39 cellular contexts compared by ENCODE assay signal in the genomic region with DNA sequence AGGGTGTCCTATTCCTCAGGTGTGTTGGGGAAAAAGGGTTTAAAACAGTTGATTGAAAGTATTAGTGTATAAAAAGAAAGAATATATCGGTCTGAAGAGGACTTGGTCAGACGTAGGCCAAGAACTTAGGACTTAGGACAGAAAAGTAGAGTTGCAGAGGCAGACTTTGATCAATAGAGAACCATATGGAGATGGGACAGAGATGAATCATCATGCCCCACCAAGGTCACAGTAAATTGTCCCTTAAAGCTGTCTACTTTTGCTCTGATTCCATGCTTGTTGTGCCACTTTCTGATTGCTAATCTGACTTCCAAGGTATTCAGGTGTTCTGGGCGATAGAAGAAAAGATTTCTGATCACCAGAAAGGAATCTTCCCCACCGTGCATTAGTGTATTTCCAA. TPM values are rescaled to one million over a fixed set of nuclear protein-coding genes. Genes with fewer than 3 reads are reported as not detected.
"Had no signal": no experiment of that assay in that cellular context is flagged by ENCODE, and none has a peak within 500 bp of the region (broad histone marks: within the 10 kb centered on the region; RNA-seq: fewer than 3 reads in every experiment).

No MANE protein-coding gene starts in this region.

- H3K27ac Mint-ChIP-seq: activated naive CD4-positive, alpha-beta T cell treated with anti-CD3 and anti-CD28 coated beads, Interleukin-2, amount 10 ng/mL, durations not matched to agents 7 days and 5 days; activated naive CD4-positive, alpha-beta T cell treated with anti-CD3 and anti-CD28 coated beads, Interleukin-2, amount 50 U/mL, for 24 hours; activated naive CD4-positive, alpha-beta T cell treated with anti-CD3 and anti-CD28 coated beads, Interleukin-2, amount 50 U/mL, for 72 hours; activated naive CD8-positive, alpha-beta T cell; activated naive CD8-positive, alpha-beta T cell treated with anti-CD3 and anti-CD28 coated beads for 36 hours; activated naive CD8-positive, alpha-beta T cell treated with anti-CD3 and anti-CD28 coated beads, Interleukin-2, amount 10 ng/mL, durations not matched to agents 7 days and 5 days; activated naive CD8-positive, alpha-beta T cell treated with anti-CD3 and anti-CD28 coated beads, Interleukin-2, amount 50 U/mL, for 24 hours; activated T-cell treated with anti-CD3 and anti-CD28 coated beads, Interleukin-2, amount 50 U/mL, for 24 hours; activated T-cell treated with anti-CD3 and anti-CD28 coated beads, Interleukin-2, amount 50 U/mL, for 72 hours; activated T-helper 1 cell treated with anti-CD3 and anti-CD28 coated beads, Interleukin-12 subunit alpha, Interleukin-12 subunit beta, Interleukin-2, Interleukin-4 antibody, amounts not matched to agents 30 ng/mL and 10 ng/mL and 1 ng/mL, durations not matched to agents 14 hours and 24 hours and 36 hours; activated T-helper 17 cell treated with anti-CD3 and anti-CD28 coated beads, Interleukin-2, amount 50 U/mL, for 72 hours; activated T-helper 2 cell treated with anti-CD3 and anti-CD28 coated beads, Interferon-gamma antibody, Interleukin-2, Interleukin-4, amounts not matched to agents 10 μg/mL and 5 μg/mL and 100 μg/mL, durations not matched to agents 14 hours and 24 hours and 36 hours; brain had no signal

- H3K27me3 ChIP-seq: adrenal gland, ascending aorta, body of pancreas, brain microvascular endothelial cell, breast epithelium, cardiac muscle cell had no signal

- H3K4me3 ChIP-seq: adrenal gland, ascending aorta, body of pancreas, breast epithelium, cardiac muscle cell had no signal

- FAIRE-seq: astrocyte, bronchial epithelial cell had no signal

- H3K36me3 Mint-ChIP-seq: activated naive CD4-positive, alpha-beta T cell treated with anti-CD3 and anti-CD28 coated beads, Interleukin-2, amount 10 ng/mL, durations not matched to agents 7 days and 5 days; activated naive CD4-positive, alpha-beta T cell treated with anti-CD3 and anti-CD28 coated beads, Interleukin-2, amount 50 U/mL, for 24 hours; activated naive CD4-positive, alpha-beta T cell treated with anti-CD3 and anti-CD28 coated beads, Interleukin-2, amount 50 U/mL, for 72 hours; activated naive CD8-positive, alpha-beta T cell; activated naive CD8-positive, alpha-beta T cell treated with anti-CD3 and anti-CD28 coated beads for 36 hours; activated naive CD8-positive, alpha-beta T cell treated with anti-CD3 and anti-CD28 coated beads, Interleukin-2, amount 10 ng/mL, durations not matched to agents 7 days and 5 days; brain had no signal

- H3K27me3 Mint-ChIP-seq: activated naive CD4-positive, alpha-beta T cell treated with anti-CD3 and anti-CD28 coated beads, Interleukin-2, amount 10 ng/mL, durations not matched to agents 7 days and 5 days; activated naive CD4-positive, alpha-beta T cell treated with anti-CD3 and anti-CD28 coated beads, Interleukin-2, amount 50 U/mL, for 24 hours; activated naive CD8-positive, alpha-beta T cell; activated naive CD8-positive, alpha-beta T cell treated with anti-CD3 and anti-CD28 coated beads for 36 hours; activated naive CD8-positive, alpha-beta T cell treated with anti-CD3 and anti-CD28 coated beads, Interleukin-2, amount 50 U/mL, for 24 hours; activated T-cell treated with anti-CD3 and anti-CD28 coated beads, Interleukin-2, amount 50 U/mL, for 24 hours; activated T-helper 17 cell treated with anti-CD3 and anti-CD28 coated beads, Interleukin-2, amount 50 U/mL, for 72 hours; brain; central memory CD8-positive, alpha-beta T cell had no signal

- H3K4me1 Mint-ChIP-seq: brain; central memory CD8-positive, alpha-beta T cell had no signal

- H3K9me3 ChIP-seq: adrenal gland, ascending aorta, body of pancreas, breast epithelium had no signal

- H3K4me3 Mint-ChIP-seq: activated naive CD4-positive, alpha-beta T cell treated with anti-CD3 and anti-CD28 coated beads, Interleukin-2, amount 10 ng/mL, durations not matched to agents 7 days and 5 days; activated naive CD4-positive, alpha-beta T cell treated with anti-CD3 and anti-CD28 coated beads, Interleukin-2, amount 50 U/mL, for 24 hours; activated naive CD8-positive, alpha-beta T cell; activated naive CD8-positive, alpha-beta T cell treated with anti-CD3 and anti-CD28 coated beads for 36 hours; activated naive CD8-positive, alpha-beta T cell treated with anti-CD3 and anti-CD28 coated beads, Interleukin-2, amount 10 ng/mL, durations not matched to agents 7 days and 5 days; activated naive CD8-positive, alpha-beta T cell treated with anti-CD3 and anti-CD28 coated beads, Interleukin-2, amount 50 U/mL, for 24 hours; activated T-cell treated with anti-CD3 and anti-CD28 coated beads, Interleukin-2, amount 50 U/mL, for 24 hours; activated T-cell treated with anti-CD3 and anti-CD28 coated beads, Interleukin-2, amount 50 U/mL, for 4 hours; activated T-cell treated with anti-CD3 and anti-CD28 coated beads, Interleukin-2, amount 50 U/mL, for 72 hours; activated T-helper 1 cell treated with anti-CD3 and anti-CD28 coated beads, Interleukin-12 subunit alpha, Interleukin-12 subunit beta, Interleukin-2, Interleukin-4 antibody, amounts not matched to agents 30 ng/mL and 10 ng/mL and 1 ng/mL, durations not matched to agents 14 hours and 24 hours and 36 hours; activated T-helper 17 cell treated with anti-CD3 and anti-CD28 coated beads, Interleukin-2, amount 50 U/mL, for 72 hours; brain; central memory CD8-positive, alpha-beta T cell had no signal

- H3K36me3 ChIP-seq: adrenal gland, ascending aorta, brain microvascular endothelial cell, breast epithelium, cardiac muscle cell had no signal

- H3K9me3 Mint-ChIP-seq: activated naive CD4-positive, alpha-beta T cell treated with anti-CD3 and anti-CD28 coated beads, Interleukin-2, amount 10 ng/mL, durations not matched to agents 7 days and 5 days; activated naive CD4-positive, alpha-beta T cell treated with anti-CD3 and anti-CD28 coated beads, Interleukin-2, amount 50 U/mL, for 24 hours; activated naive CD4-positive, alpha-beta T cell treated with anti-CD3 and anti-CD28 coated beads, Interleukin-2, amount 50 U/mL, for 72 hours; activated naive CD8-positive, alpha-beta T cell treated with anti-CD3 and anti-CD28 coated beads for 36 hours; activated naive CD8-positive, alpha-beta T cell treated with anti-CD3 and anti-CD28 coated beads, Interleukin-2, amount 10 ng/mL, durations not matched to agents 7 days and 5 days; activated naive CD8-positive, alpha-beta T cell treated with anti-CD3 and anti-CD28 coated beads, Interleukin-2, amount 50 U/mL, for 24 hours; activated T-cell treated with anti-CD3 and anti-CD28 coated beads, Interleukin-2, amount 50 U/mL, for 24 hours; activated T-cell treated with anti-CD3 and anti-CD28 coated beads, Interleukin-2, amount 50 U/mL, for 4 hours; activated T-cell treated with anti-CD3 and anti-CD28 coated beads, Interleukin-2, amount 50 U/mL, for 72 hours; activated T-helper 1 cell treated with anti-CD3 and anti-CD28 coated beads, Interleukin-12 subunit alpha, Interleukin-12 subunit beta, Interleukin-2, Interleukin-4 antibody, amounts not matched to agents 30 ng/mL and 10 ng/mL and 1 ng/mL, durations not matched to agents 14 hours and 24 hours and 36 hours; activated T-helper 17 cell treated with anti-CD3 and anti-CD28 coated beads, Interleukin-2, amount 50 U/mL, for 72 hours; activated T-helper 2 cell treated with anti-CD3 and anti-CD28 coated beads, Interferon-gamma antibody, Interleukin-2, Interleukin-4, amounts not matched to agents 10 μg/mL and 5 μg/mL and 100 μg/mL, durations not matched to agents 14 hours and 24 hours and 36 hours; brain; central memory CD8-positive, alpha-beta T cell had no signal

- ATAC-seq: activated naive CD4-positive, alpha-beta T cell treated with anti-CD3 and anti-CD28 coated beads, Interleukin-2, amount 50 U/mL, for 72 hours; activated naive CD8-positive, alpha-beta T cell treated with anti-CD3 and anti-CD28 coated beads, Interleukin-2, amount 50 U/mL, for 24 hours; activated T-cell treated with anti-CD3 and anti-CD28 coated beads, Interleukin-2, amount 50 U/mL, for 4 hours; activated T-cell treated with anti-CD3 and anti-CD28 coated beads, Interleukin-2, amount 50 U/mL, for 72 hours; activated T-helper 17 cell treated with anti-CD3 and anti-CD28 coated beads, Interleukin-2, amount 50 U/mL, for 72 hours; body of pancreas had no signal

- H3K4me1 ChIP-seq: ascending aorta, breast epithelium had no signal

- DNase-seq: activated effector memory CD4-positive, alpha-beta T cell treated with anti-CD3 and anti-CD28 coated beads, Interleukin-2, amount 50 U/mL, for 16 hours; activated effector memory CD4-positive, alpha-beta T cell treated with Interleukin-2 at 50 U/mL for 16 hours; activated gamma-delta T cell; activated gamma-delta T cell treated with Interleukin-2 at 50 U/mL for 16 hours; activated naive CD4-positive, alpha-beta T cell; activated naive CD4-positive, alpha-beta T cell treated with anti-CD3 and anti-CD28 coated beads, Interleukin-2, amount 10 ng/mL, durations not matched to agents 7 days and 5 days; activated naive CD4-positive, alpha-beta T cell treated with anti-CD3 and anti-CD28 coated beads, Interleukin-2, amount 50 U/mL, for 16 hours; activated naive CD4-positive, alpha-beta T cell treated with Interleukin-2 at 50 U/mL for 16 hours; activated naive CD8-positive, alpha-beta T cell treated with anti-CD3 and anti-CD28 coated beads for 36 hours; activated naive CD8-positive, alpha-beta T cell treated with anti-CD3 and anti-CD28 coated beads, Interleukin-2, amount 10 ng/mL, durations not matched to agents 7 days and 5 days; activated naive CD8-positive, alpha-beta T cell treated with anti-CD3 and anti-CD28 coated beads, Interleukin-2, amount 50 U/mL, for 24 hours; activated T-cell treated with anti-CD3 and anti-CD28 coated beads, Interleukin-2, amount 50 U/mL, for 1 hour; activated T-cell treated with anti-CD3 and anti-CD28 coated beads, Interleukin-2, amount 50 U/mL, for 24 hours; activated T-cell treated with anti-CD3 and anti-CD28 coated beads, Interleukin-2, amount 50 U/mL, for 4 hours; activated T-cell treated with anti-CD3 and anti-CD28 coated beads, Interleukin-2, amount 50 U/mL, for 48 hours; activated T-cell treated with anti-CD3 and anti-CD28 coated beads, Interleukin-2, amount 50 U/mL, for 72 hours; adrenal gland; amniotic stem cell; amygdala; anterior cingulate cortex; aorta; body of pancreas; brain microvascular endothelial cell; caudate nucleus; central memory CD4-positive, alpha-beta T cell; cerebellar nuclear complex had no signal

- H3K27ac ChIP-seq: adrenal gland, ascending aorta, body of pancreas, brain microvascular endothelial cell, breast epithelium, cardiac muscle cell had no signal

RNA-seq across cellular contexts. Expression of a gene that starts 56.3 kb away (rescaled TPM):
- total RNA-seq: activated T-cell treated with anti-CD3 and anti-CD28 coated beads, Interleukin-2, amount 50 U/mL, for 4 hours had no signal
